Comparison of ENCODE assay signal across 8 cellular contexts in the genomic region with DNA sequence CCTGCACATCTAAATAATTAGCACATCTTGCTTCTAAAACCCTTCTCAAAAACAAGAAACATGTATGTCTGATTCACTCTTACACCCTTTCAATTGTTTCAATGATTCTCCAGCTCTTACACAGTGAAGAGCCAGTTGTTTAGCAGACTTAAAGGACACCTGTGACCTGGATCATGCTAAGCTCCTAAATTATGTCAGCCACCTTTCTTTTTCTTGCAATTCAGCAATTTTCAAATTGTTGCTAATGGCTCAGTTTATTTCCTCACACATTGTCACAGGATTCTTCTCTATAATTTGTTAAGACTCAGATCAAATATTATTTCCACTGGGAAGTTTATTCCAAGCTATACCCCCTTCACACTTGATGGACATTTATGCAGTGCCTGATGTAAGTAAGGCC.
"Had no signal": no experiment of that assay in that cellular context is flagged by ENCODE, and none has a peak within 500 bp of the region (broad histone marks: within the 10 kb centered on the region; RNA-seq: fewer than 3 reads in every experiment).

No MANE protein-coding gene starts in this region.

- H3K9me3 ChIP-seq: HAP-1 had no signal

- H2AFZ ChIP-seq: GM23248 had no signal

- DNase-seq: GM23248, GOT3, H7, HFFc6, KBM-7 had no signal

- H3K27ac ChIP-seq: GM23248 had no signal

- H3K27ac Mint-ChIP-seq: HFFc6 had no signal

- FAIRE-seq: HTR-8/SVneo had no signal

- H3K4me3 ChIP-seq: GM23248, HAP-1 had no signal

- H3K36me3 ChIP-seq: HAP-1 had no signal

- H3K4me3 Mint-ChIP-seq: HFFc6 had no signal

- ATAC-seq: HCT116 had no signal

- H3K9ac ChIP-seq: GM23248 had no signal
